29 cellular contexts compared by ENCODE assay signal in genomic region chr5:129116797-129117196, GRCh38.
"Had no signal": no experiment of that assay in that cellular context is flagged by ENCODE, and none has a peak within 500 bp of the region (broad histone marks: within the 10 kb centered on the region; RNA-seq: fewer than 3 reads in every experiment).

No MANE protein-coding gene starts in this region.

- H3K9me3 ChIP-seq: ovary, psoas muscle, spleen, suprapubic skin, testis, tibial artery, transverse colon, upper lobe of right lung, uterus had no signal

- H3K4me1 Mint-ChIP-seq: natural killer cell; neural progenitor cell; stimulated activated naive CD8-positive, alpha-beta T cell treated with anti-CD3 and anti-CD28 coated beads, Interleukin-15, amount 100 ng/mL, for 72 hours had no signal

- H3K27me3 ChIP-seq: neural progenitor cell, ovary, spleen, suprapubic skin, testis, tibial artery, transverse colon, upper lobe of right lung, uterus had no signal

- ATAC-seq: naive thymus-derived CD4-positive, alpha-beta T cell; natural killer cell; psoas muscle; right cardiac atrium; sciatic nerve; stimulated activated memory B cell treated with anti-CD40 and anti-IgM and Interleukin-4, amounts not matched to agents 10 μg/mL and 1 μg/mL and 100 μg/mL, for 72 hours; stimulated activated naive CD8-positive, alpha-beta T cell treated with anti-CD3 and anti-CD28 coated beads, Interleukin-15, amount 100 ng/mL, for 72 hours; stimulated activated naive CD8-positive, alpha-beta T cell treated with anti-CD3 and anti-CD28 coated beads, Interleukin-15, Interleukin-2, amounts not matched to agents 100 U/mL and 50 U/mL, for 24 hours; upper lobe of right lung had no signal

- H3K4me3 Mint-ChIP-seq: naive thymus-derived CD4-positive, alpha-beta T cell; natural killer cell; nephron; neural progenitor cell; stimulated activated memory B cell treated with anti-CD40 and anti-IgM and Interleukin-4, amounts not matched to agents 10 μg/mL and 1 μg/mL and 100 μg/mL, for 72 hours; stimulated activated naive CD8-positive, alpha-beta T cell treated with anti-CD3 and anti-CD28 coated beads, Interleukin-15, amount 100 ng/mL, for 72 hours; type B pancreatic cell had no signal

- H3K36me3 ChIP-seq: neural progenitor cell, ovary, suprapubic skin, transverse colon, uterus had no signal

- DNase-seq: naive thymus-derived CD4-positive, alpha-beta T cell; natural killer cell; occipital lobe; ovary; psoas muscle; right cardiac atrium; spleen; stimulated activated CD4-positive, alpha-beta T cell treated with anti-CD3 and anti-CD28 coated beads, Interleukin-12 subunit alpha, Interleukin-12 subunit beta, amount 100 ng/mL, for 4 hours; stimulated activated CD4-positive, alpha-beta T cell treated with anti-CD3 and anti-CD28 coated beads, Interleukin-1b, Interleukin-23, amount 100 ng/mL, for 48 hours; stimulated activated CD4-positive, alpha-beta T cell treated with anti-CD3 and anti-CD28 coated beads, Interleukin-4, amount 100 ng/mL, for 1 hour; stimulated activated CD4-positive, alpha-beta T cell treated with anti-CD3 and anti-CD28 coated beads, Interleukin-4, amount 100 ng/mL, for 4 hours; stimulated activated CD8-positive, alpha-beta memory T cell treated with anti-CD3 and anti-CD28 coated beads, Interleukin-4, amount 100 ng/mL, for 48 hours; stimulated activated naive CD4-positive, alpha-beta T cell; stimulated activated naive CD8-positive, alpha-beta T cell treated with anti-CD3 and anti-CD28 coated beads, Interleukin-15, amount 100 ng/mL, for 72 hours; stimulated activated naive CD8-positive, alpha-beta T cell treated with anti-CD3 and anti-CD28 coated beads, Interleukin-15, Interleukin-2, amounts not matched to agents 100 U/mL and 50 U/mL, for 24 hours; substantia nigra; testis; tibial artery; transverse colon; upper lobe of right lung; uterus had no signal

- H3K4me1 ChIP-seq: neural progenitor cell, psoas muscle, spleen, testis, tibial artery, transverse colon, upper lobe of right lung had no signal

- H3K36me3 Mint-ChIP-seq: natural killer cell, neural progenitor cell had no signal

- H3K4me3 ChIP-seq: neural progenitor cell, ovary, psoas muscle, skin epidermis, smooth muscle cell, spleen, suprapubic skin, testis, tibial artery, transverse colon, upper lobe of right lung, uterus had no signal

- H3K9ac ChIP-seq: neural progenitor cell had no signal

- H3K27ac Mint-ChIP-seq: naive thymus-derived CD4-positive, alpha-beta T cell; natural killer cell; nephron; neural progenitor cell; stimulated activated memory B cell treated with anti-CD40 and anti-IgM and Interleukin-4, amounts not matched to agents 10 μg/mL and 1 μg/mL and 100 μg/mL, for 72 hours; stimulated activated naive CD8-positive, alpha-beta T cell treated with anti-CD3 and anti-CD28 coated beads, Interleukin-15, amount 100 ng/mL, for 72 hours; type B pancreatic cell had no signal

- H3K27me3 Mint-ChIP-seq: naive thymus-derived CD4-positive, alpha-beta T cell; stimulated activated memory B cell treated with anti-CD40 and anti-IgM and Interleukin-4, amounts not matched to agents 10 μg/mL and 1 μg/mL and 100 μg/mL, for 72 hours; stimulated activated naive CD8-positive, alpha-beta T cell treated with anti-CD3 and anti-CD28 coated beads, Interleukin-15, amount 100 ng/mL, for 72 hours; type B pancreatic cell had no signal

- H3K27ac ChIP-seq: neural progenitor cell, ovary, psoas muscle, skin epidermis, spleen, suprapubic skin, testis, tibial artery, transverse colon, upper lobe of right lung, uterus had no signal

- H3K4me2 ChIP-seq: neural progenitor cell, smooth muscle cell had no signal

- H3K9me3 Mint-ChIP-seq: naive thymus-derived CD4-positive, alpha-beta T cell; natural killer cell; nephron; neural progenitor cell; stimulated activated memory B cell treated with anti-CD40 and anti-IgM and Interleukin-4, amounts not matched to agents 10 μg/mL and 1 μg/mL and 100 μg/mL, for 72 hours; stimulated activated naive CD8-positive, alpha-beta T cell treated with anti-CD3 and anti-CD28 coated beads, Interleukin-15, amount 100 ng/mL, for 72 hours; type B pancreatic cell had no signal

- H2AFZ ChIP-seq: neural progenitor cell had no signal
